Comparison of ENCODE assay signal across 9 cellular contexts in genomic region chr16:27243725-27244362, GRCh38. TPM values are rescaled to one million over a fixed set of nuclear protein-coding genes. Genes with fewer than 3 reads are reported as not detected.
DNase-seq lines count a peak whose midpoint lies in the region; ATAC-seq, FAIRE-seq and TF ChIP-seq lines count a peak whose summit lies in the region.
"Had no signal": no experiment of that assay in that cellular context is flagged by ENCODE, and none has a peak within 500 bp of the region (broad histone marks: within the 10 kb centered on the region; RNA-seq: fewer than 3 reads in every experiment).

No MANE protein-coding gene starts in this region.

- H3K9ac ChIP-seq in neuronal stem cell (ENCODE audit: low read depth, low read length, poor library complexity): no peak overlapping the region

- no peak overlapping the region for H3K4me3 ChIP-seq in right cardiac atrium (ENCODE audit: low read length)
- peak overlapping the region; percentile 65 for H3K4me3 ChIP-seq in coronary artery
- no peak overlapping the region for H3K4me3 ChIP-seq in neuronal stem cell (ENCODE audit: low read length in 2 of 2)
- no peak overlapping the region for H3K4me3 ChIP-seq in aorta (ENCODE audit: low read length in 2 of 2)
- no peak overlapping the region for H3K4me3 ChIP-seq in small intestine (ENCODE audit: low read depth in 1 of 2, low read length in 2 of 2)

- 91% methylated on average over 11 of the region's 11 CpGs for WGBS in right cardiac atrium
- whole genome bisulfite sequencing in neuronal stem cell (ENCODE audit: extremely low coverage in 2 of 2, insufficient read length in 2 of 2, insufficient replicate concordance in 1 of 2), 2 donors: no CpG with 5 or more reads among the region's 11 CpGs
- WGBS in aorta, 2 donors: 90 to 93% methylated on average over 11 of the region's 11 CpGs
- WGBS in small intestine, 3 donors: 91 to 95% (median 94%) methylated on average over 11 of the region's 11 CpGs

- DNase-seq in right cardiac atrium: peak in 1 of 3 donors; percentile 29
- no peak for DNase-seq in Right ventricle myocardium superior
- no peak for DNase-seq in coronary artery (ENCODE audit: low spot score)
- no peak for DNase-seq in neuronal stem cell (ENCODE audit: low spot score)
- no peak for DNase-seq in aorta
- DNase-seq in small intestine: no peak
- no peak for DNase-seq in progenitor cell of endocrine pancreas (ENCODE audit: low spot score, unreplicated experiment)

- H3K14ac ChIP-seq in neuronal stem cell (ENCODE audit: low read length): peak overlapping the region; percentile 14

- no peak for TF ChIP-seq CTCF in coronary artery (IDR thresholded peaks at IDR 0.05)
- TF ChIP-seq CTCF in progenitor cell of endocrine pancreas (IDR thresholded peaks at IDR 0.05; ENCODE audit: unreplicated experiment): no peak

- intact Hi-C loops in right cardiac atrium (cut with DNase I) (no loop called here), Right ventricle myocardium superior (cut with DNase I) (no loop called here), aorta (cut with DNase I) (loop anchor here (5.0 kb wide), 2 partner anchors 68 to 73 kb away; partner anchors contain the start of gene IL4R (in 1 of the 2))

- H3K36me3 ChIP-seq in neuronal stem cell (replicated peaks in 1 of 2; ENCODE audit: control insufficient read depth in 2 of 2, insufficient read depth in 2 of 2, low read length in 2 of 2): peaks cover 0 to 11% of the 10 kb centered on the region in 2 donors
- no peaks in the 10 kb centered on the region for H3K36me3 ChIP-seq in aorta (ENCODE audit: control insufficient read depth in 1 of 2, insufficient read depth in 2 of 2, low read length in 1 of 2)
- no peaks in the 10 kb centered on the region for H3K36me3 ChIP-seq in small intestine (ENCODE audit: control insufficient read depth in 2 of 2, insufficient read depth in 2 of 2, low read length in 2 of 2)

- no peak overlapping the region for H3K27ac Mint-ChIP-seq in progenitor cell of endocrine pancreas

- H3K27me3 ChIP-seq in right cardiac atrium (ENCODE audit: control insufficient read depth, insufficient read depth) (no peaks in the 10 kb centered on the region), neuronal stem cell (ENCODE audit: control insufficient read depth in 3 of 3, insufficient read depth in 3 of 3, low read depth in 1 of 3, low read length in 3 of 3) (no peaks in the 10 kb centered on the region), aorta (ENCODE audit: control insufficient read depth in 1 of 2, insufficient read depth in 2 of 2, low read length in 1 of 2) (no peaks in the 10 kb centered on the region), small intestine (ENCODE audit: control insufficient read depth in 2 of 2, insufficient read depth in 2 of 2, low read length in 2 of 2) (no peaks in the 10 kb centered on the region)

- ATAC-seq in right cardiac atrium (no peak), Right ventricle myocardium superior (ENCODE audit: poor library complexity) (no peak), aorta (ENCODE audit: low FRiP score) (no peak), GM21360 (IDR thresholded peaks at IDR 0.05; ENCODE audit: unreplicated experiment) (no peak)

- H2AK5ac ChIP-seq in neuronal stem cell (ENCODE audit: low read depth, low read length): peak overlapping the region; percentile 39

- peak overlapping the region; percentile 59 for H3K23ac ChIP-seq in neuronal stem cell (ENCODE audit: low read depth, low read length, poor library complexity)

- no peaks in the 10 kb centered on the region for H3K27me3 Mint-ChIP-seq in progenitor cell of endocrine pancreas

- peak overlapping the region; percentile 25 for H3K27ac ChIP-seq in right cardiac atrium (ENCODE audit: low read length)
- H3K27ac ChIP-seq in coronary artery: peak overlapping the region; percentile 73 to 92
- no peak overlapping the region for H3K27ac ChIP-seq in neuronal stem cell (replicated peaks; ENCODE audit: low read length)
- H3K27ac ChIP-seq in aorta (ENCODE audit: low read depth in 1 of 2, low read length in 2 of 2): peak overlapping the region; percentile 4 to 78
- peak overlapping the region in 1 of 2 donors; percentile 78 for H3K27ac ChIP-seq in small intestine (ENCODE audit: low read depth in 1 of 2, low read length in 1 of 2)

- H3K9me3 Mint-ChIP-seq in progenitor cell of endocrine pancreas (ENCODE audit: low read depth): no peaks in the 10 kb centered on the region

- H2BK12ac ChIP-seq in neuronal stem cell (ENCODE audit: low read length): no peak overlapping the region

- H2BK15ac ChIP-seq in neuronal stem cell (ENCODE audit: low read length): peak overlapping the region; percentile 9

- H3K4ac ChIP-seq in neuronal stem cell (ENCODE audit: low read length): no peak overlapping the region

- H3K9me3 ChIP-seq in right cardiac atrium (ENCODE audit: control insufficient read depth, low read length) (no peaks in the 10 kb centered on the region), neuronal stem cell (replicated peaks in 1 of 2; ENCODE audit: control insufficient read depth in 2 of 2, insufficient read depth in 1 of 2, low read depth in 1 of 2, low read length in 2 of 2) (no peaks in the 10 kb centered on the region), aorta (ENCODE audit: control insufficient read depth, low read length) (no peaks in the 10 kb centered on the region), small intestine (ENCODE audit: control insufficient read depth, low read depth) (no peaks in the 10 kb centered on the region)

- H2AFZ ChIP-seq in neuronal stem cell (ENCODE audit: low read length): no peak overlapping the region

- no peak overlapping the region for H2BK5ac ChIP-seq in neuronal stem cell (ENCODE audit: low read length)

- no peak overlapping the region for H4K91ac ChIP-seq in neuronal stem cell (ENCODE audit: low read depth, low read length, poor library complexity)

- H3K79me1 ChIP-seq in neuronal stem cell (ENCODE audit: low read depth, low read length): peaks cover 1% of the 10 kb centered on the region

- no peak overlapping the region for H4K8ac ChIP-seq in neuronal stem cell (ENCODE audit: low read depth, low read length)

- H3K18ac ChIP-seq in neuronal stem cell (ENCODE audit: low read length): peak overlapping the region; percentile 65

- no peak overlapping the region for H3K4me3 Mint-ChIP-seq in progenitor cell of endocrine pancreas (ENCODE audit: low read depth)

- H3K4me1 ChIP-seq in right cardiac atrium (ENCODE audit: control insufficient read depth, insufficient read depth, low read length): peaks cover 19% of the 10 kb centered on the region
- peaks cover 10% of the 10 kb centered on the region in 2 donors for H3K4me1 ChIP-seq in neuronal stem cell (ENCODE audit: control insufficient read depth in 2 of 2, insufficient read depth in 1 of 2, low read depth in 1 of 2, low read length in 2 of 2)
- peaks cover 7 to 10% of the 10 kb centered on the region in 2 donors for H3K4me1 ChIP-seq in aorta (ENCODE audit: control insufficient read depth in 1 of 2, insufficient read depth in 2 of 2, low read length in 2 of 2)
- peaks cover 0 to 9% of the 10 kb centered on the region in 2 donors for H3K4me1 ChIP-seq in small intestine (ENCODE audit: control insufficient read depth in 2 of 2, insufficient read depth in 1 of 2, low read depth in 1 of 2, low read length in 1 of 2)

- no peak overlapping the region for H2BK120ac ChIP-seq in neuronal stem cell (ENCODE audit: low read depth, low read length)

- no peak for FAIRE-seq in small intestine (lab: Jason Lieb, UNC)
- FAIRE-seq: D721Med had no signal

- no peak overlapping the region for H3K4me2 ChIP-seq in neuronal stem cell (ENCODE audit: insufficient read depth, low read length, poor library complexity, severe bottlenecking)

- H3K4me1 Mint-ChIP-seq in progenitor cell of endocrine pancreas (ENCODE audit: low read depth): peaks cover 9% of the 10 kb centered on the region

- H3K36me3 Mint-ChIP-seq in progenitor cell of endocrine pancreas (ENCODE audit: insufficient read depth): peaks cover 1% of the 10 kb centered on the region

RNA-seq across cellular contexts. Expression of gene NSMCE1, which starts 24.7 kb away (rescaled TPM):
- total RNA-seq in right cardiac atrium (10 to 100 TPM; 27.3 to 36.8 (median 29.3) TPM), Right ventricle myocardium superior (36.0 TPM), aorta (10 to 100 TPM; 34.6 to 39.1 TPM), progenitor cell of endocrine pancreas (26.2 and 27.1 TPM in 2 replicates)
- polyA plus RNA-seq in right cardiac atrium (40.1 TPM), aorta (10 to 100 TPM; 71.0 to 74.2 TPM), small intestine (10 to 100 TPM; 37.8 to 66.1 (median 42.7) TPM)
- polyA plus RNA-seq in neuronal stem cell (2013, experiment 1 of 2): 54.4 TPM
- 52.8 TPM for polyA plus RNA-seq in neuronal stem cell (2013, experiment 2 of 2)

RNA-seq across cellular contexts. Expression of gene KDM8, which starts 40.5 kb away (rescaled TPM):
- total RNA-seq in right cardiac atrium (1 to 10 TPM; 3.2 to 6.1 (median 5.1) TPM), Right ventricle myocardium superior (2.9 TPM), aorta (1 to 10 TPM; 4.3 to 5.6 TPM), progenitor cell of endocrine pancreas (12.5 and 14.4 TPM in 2 replicates)
- polyA plus RNA-seq in right cardiac atrium (3.1 TPM), aorta (1 to 10 TPM; 7.0 to 7.4 TPM), small intestine (100 to 1,000 TPM in 1 of 3 donors, 10 to 100 TPM in 1, 1 to 10 TPM in 1; 8.7 to 117 (median 67.6) TPM)
- 5.1 TPM for polyA plus RNA-seq in neuronal stem cell (2013, experiment 1 of 2)
- 4.5 TPM for polyA plus RNA-seq in neuronal stem cell (2013, experiment 2 of 2)

Comparison
In these comparisons a context has a peak if more than half of its experiments do, and no peak if none do; other contexts are left out.
1. intact Hi-C loops: an anchor here in aorta (5.0 kb wide); none called in right cardiac atrium and Right ventricle myocardium superior.